ENCODE assay signal across 8 cellular contexts in the genomic region with DNA sequence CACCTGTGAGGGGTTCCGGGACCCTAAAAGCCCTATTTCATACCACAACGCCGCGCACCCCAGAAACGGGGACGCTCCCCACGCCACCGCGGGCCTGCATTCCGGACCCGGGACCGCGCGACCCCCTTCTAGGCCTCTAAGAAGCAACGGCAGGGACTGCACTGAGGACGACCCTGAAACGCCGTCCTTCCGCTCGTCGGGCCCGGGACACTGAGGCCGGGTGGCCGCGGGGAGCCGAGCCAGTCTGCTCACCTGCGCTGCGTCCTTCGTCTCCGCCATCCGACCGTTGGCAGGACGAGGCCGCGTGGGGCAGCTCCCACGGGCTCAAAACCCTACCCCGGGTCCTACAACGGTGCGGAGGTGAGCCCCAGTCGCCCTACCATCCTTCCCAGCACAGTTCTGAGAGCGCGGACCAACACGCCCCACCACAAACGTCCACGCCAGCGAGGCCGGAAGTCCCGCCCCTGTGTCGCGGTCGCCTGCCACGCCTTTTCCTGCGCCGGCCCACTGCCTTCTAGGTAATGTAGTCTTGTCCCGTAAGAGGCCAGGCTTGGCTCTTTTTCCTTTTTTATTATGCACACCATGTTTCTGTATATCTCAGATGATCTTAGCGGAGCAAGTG. TPM values are rescaled to one million over a fixed set of nuclear protein-coding genes. Genes with fewer than 3 reads are reported as not detected.
DNase-seq lines count a peak whose midpoint lies in the region; ATAC-seq and TF ChIP-seq lines count a peak whose summit lies in the region.

A gene (minus strand): TSS at position 460 of the 622 bp plus-strand sequence. CDS start 181 bp downstream, at position 279.

- peak in 2 of 4 donors; percentile 37 to 56 for TF ChIP-seq POLR2A in esophagus squamous epithelium (IDR thresholded peaks at IDR 0.05)

- peak within 1 kb of the TSS; percentile 51 to 99 (median 90) for H3K4me3 ChIP-seq in esophagus squamous epithelium

- H3K27ac ChIP-seq in esophagus squamous epithelium, result peak within 1 kb of the TSS; percentile 50 to 82 (median 76)

- TF ChIP-seq RAD21 in Ishikawa (IDR thresholded peaks at IDR 0.05; ENCODE audit: low read depth), result no peak

- H3K9me3 ChIP-seq in esophagus squamous epithelium, result peaks cover 0 to 54% (median 45%) of the 10 kb centered on the region in 3 donors

- DNase-seq in DMS114 treated with DMSO at 0.1 percent for 48 hours (lab: John Stamatoyannopoulos, UW; ENCODE audit: unreplicated experiment) (peak; percentile 84), esophagus squamous epithelium (lab: John Stamatoyannopoulos, UW) (peak; percentile 48), myocyte (ENCODE audit: low read depth) (peak; percentile 87)
- DNase-seq in activated T-cell treated with anti-CD3 and anti-CD28 coated beads, Interleukin-2, amount 50 U/mL, for 48 hours, result peak; percentile 89 to 91
- DNase-seq in stimulated activated CD8-positive, alpha-beta memory T cell treated with anti-CD3 and anti-CD28 coated beads, Interleukin-7, amount 100 ng/mL, for 24 hours (ENCODE audit: low read depth), result peak; percentile 78

- H3K36me3 ChIP-seq in esophagus squamous epithelium, result peaks cover 12 to 28% (median 16%) of the 10 kb centered on the region in 3 donors

- TF ChIP-seq CTCF in esophagus squamous epithelium (IDR thresholded peaks at IDR 0.05), result peak in 1 of 6 experiments; percentile 10

- no peak for TF ChIP-seq EP300 in Ishikawa (IDR thresholded peaks at IDR 0.05; ENCODE audit: borderline replicate concordance)

- H3K4me1 ChIP-seq in esophagus squamous epithelium, result peaks cover 5 to 23% (median 13%) of the 10 kb centered on the region in 3 donors

- H3K27me3 ChIP-seq in esophagus squamous epithelium, result no peaks in the 10 kb centered on the region

- peak; percentile 97 for ATAC-seq in GM21529 (IDR thresholded peaks at IDR 0.05; ENCODE audit: unreplicated experiment)

- intact Hi-C loops in esophagus squamous epithelium (cut with DNase I), result no loop called here

- 1 to 4% methylated on average over 7 to 47 of the region's 56 CpGs for WGBS in esophagus squamous epithelium, 2 donors

TF ChIP-seq in Ishikawa, 13 proteins besides CTCF, POLR2A, EP300 and RAD21:
- peak; percentile 47; the same call in 1 of the 2 replicates for TF ChIP-seq TAF1 (IDR thresholded peaks at IDR 0.05; ENCODE audit: low read depth)
- TF ChIP-seq YY1 (IDR thresholded peaks at IDR 0.05; ENCODE audit: low read depth), result 0 out of 2 replicates have a peak, but pooled peaks have one; percentile 42
- TF ChIP-seq, protein P1, sequence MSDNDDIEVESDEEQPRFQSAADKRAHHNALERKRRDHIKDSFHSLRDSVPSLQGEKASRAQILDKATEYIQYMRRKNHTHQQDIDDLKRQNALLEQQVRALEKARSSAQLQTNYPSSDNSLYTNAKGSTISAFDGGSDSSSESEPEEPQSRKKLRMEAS (IDR thresholded peaks at IDR 0.05), result peak; percentile 80
- TF ChIP-seq TCF12 (IDR thresholded peaks at IDR 0.05; ENCODE audit: low read depth), result no peak
- TF ChIP-seq FOXM1 (IDR thresholded peaks at IDR 0.05; ENCODE audit: borderline replicate concordance, low read depth), result no peak
- TF ChIP-seq CREB1 (IDR thresholded peaks at IDR 0.05; ENCODE audit: low read depth), result peak; percentile 66

TF ChIP-seq in PFSK-1, 5 proteins besides CTCF, POLR2A, EP300 and RAD21:
- TF ChIP-seq TAF1 (IDR thresholded peaks at IDR 0.05; ENCODE audit: borderline replicate concordance, insufficient read depth, low read length) (peak; percentile 78), FOXP2 (optimal IDR thresholded peaks at IDR 0.05; ENCODE audit: borderline replicate concordance, extremely low read depth, extremely low read length, insufficient read depth) (no peak), POLR2AphosphoS5 (IDR thresholded peaks at IDR 0.05; ENCODE audit: low read depth, low read length) (peak; percentile 89), SIN3A (IDR thresholded peaks at IDR 0.05; ENCODE audit: borderline replicate concordance, insufficient read depth, low read length) (peak; percentile 71; the same call in 1 of the 2 replicates)
- TF ChIP-seq, protein P2, sequence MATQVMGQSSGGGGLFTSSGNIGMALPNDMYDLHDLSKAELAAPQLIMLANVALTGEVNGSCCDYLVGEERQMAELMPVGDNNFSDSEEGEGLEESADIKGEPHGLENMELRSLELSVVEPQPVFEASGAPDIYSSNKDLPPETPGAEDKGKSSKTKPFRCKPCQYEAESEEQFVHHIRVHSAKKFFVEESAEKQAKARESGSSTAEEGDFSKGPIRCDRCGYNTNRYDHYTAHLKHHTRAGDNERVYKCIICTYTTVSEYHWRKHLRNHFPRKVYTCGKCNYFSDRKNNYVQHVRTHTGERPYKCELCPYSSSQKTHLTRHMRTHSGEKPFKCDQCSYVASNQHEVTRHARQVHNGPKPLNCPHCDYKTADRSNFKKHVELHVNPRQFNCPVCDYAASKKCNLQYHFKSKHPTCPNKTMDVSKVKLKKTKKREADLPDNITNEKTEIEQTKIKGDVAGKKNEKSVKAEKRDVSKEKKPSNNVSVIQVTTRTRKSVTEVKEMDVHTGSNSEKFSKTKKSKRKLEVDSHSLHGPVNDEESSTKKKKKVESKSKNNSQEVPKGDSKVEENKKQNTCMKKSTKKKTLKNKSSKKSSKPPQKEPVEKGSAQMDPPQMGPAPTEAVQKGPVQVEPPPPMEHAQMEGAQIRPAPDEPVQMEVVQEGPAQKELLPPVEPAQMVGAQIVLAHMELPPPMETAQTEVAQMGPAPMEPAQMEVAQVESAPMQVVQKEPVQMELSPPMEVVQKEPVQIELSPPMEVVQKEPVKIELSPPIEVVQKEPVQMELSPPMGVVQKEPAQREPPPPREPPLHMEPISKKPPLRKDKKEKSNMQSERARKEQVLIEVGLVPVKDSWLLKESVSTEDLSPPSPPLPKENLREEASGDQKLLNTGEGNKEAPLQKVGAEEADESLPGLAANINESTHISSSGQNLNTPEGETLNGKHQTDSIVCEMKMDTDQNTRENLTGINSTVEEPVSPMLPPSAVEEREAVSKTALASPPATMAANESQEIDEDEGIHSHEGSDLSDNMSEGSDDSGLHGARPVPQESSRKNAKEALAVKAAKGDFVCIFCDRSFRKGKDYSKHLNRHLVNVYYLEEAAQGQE (IDR thresholded peaks at IDR 0.05; ENCODE audit: insufficient read depth in 1 of 2, low read depth in 2 of 2, low read length in 2 of 2), result no peak
TF ChIP-seq in PFSK-1: peak in this region for 3.

RNA-seq across cellular contexts. Expression of the gene that starts here (rescaled TPM):
- polyA plus RNA-seq in PFSK-1 (2012; ENCODE audit: insufficient read length, low read depth), result 9.7 TPM
- total RNA-seq in esophagus squamous epithelium (1 to 10 TPM; 2.2 to 7.6 (median 3.1) TPM), myocyte (9.9 and 10.7 TPM in 2 replicates)
- polyA plus RNA-seq in myocyte (2012), result 6.2 TPM

Comparison
In these comparisons a context has a peak if more than half of its experiments do, and no peak if none do; other contexts are left out.
1. Peak in every context shown above with its lines: DNase-seq, ATAC-seq, H3K4me3 ChIP-seq and H3K27ac ChIP-seq.